Comparison of ENCODE assay signal across 8 cellular contexts in genomic region chr2:97113050-97113881, GRCh38. TPM values are rescaled to one million over a fixed set of nuclear protein-coding genes. Genes with fewer than 3 reads are reported as not detected.
A peak's percentile ranks its signal among the peaks of the same experiment; 100 is the strongest.
DNase-seq lines count a peak whose midpoint lies in the region; ATAC-seq and TF ChIP-seq lines count a peak whose summit lies in the region.
"Not testable (repeated sequence)": the region's sequence is repeated elsewhere in the genome, so short reads cannot be mapped to it uniquely, and the experiment has no call there.

Gene ANKRD36 (plus strand): TSS chr2:97113153. CDS start chr2:97113740, 587 bp downstream.

- DNase-seq in H7 (peak; percentile 76), IMR-90 (peak; percentile 71), putamen (ENCODE audit: low spot score) (peak; percentile 89), thoracic aorta (ENCODE audit: low spot score) (peak; percentile 27)
- DNase-seq in activated CD4-positive, alpha-beta T cell treated with anti-CD3 and anti-CD28 coated beads, Interleukin-2, amount 10 ng/mL, durations not matched to agents 7 days and 5 days = peak; percentile 84
- DNase-seq in central memory CD4-positive, alpha-beta T cell = peak; percentile 82

- not testable (repeated sequence) for TF ChIP-seq POLR2A in IMR-90 (IDR thresholded peaks at IDR 0.05; ENCODE audit: low read depth, low read length)

- in situ Hi-C loops in IMR-90 (cut with MboI; ENCODE audit: low sequenced_read_pairs) = loop anchor here (25.0 kb wide), 2 partner anchors 101 to 251 kb away; partner anchors contain the start of genes ANKRD39 and SEMA4C

- peak within 1 kb of the TSS; percentile 94 for H2BK5ac ChIP-seq in IMR-90 (ENCODE audit: low read depth, low read length, poor library complexity, severe bottlenecking)

- TF ChIP-seq RAD21 in IMR-90 (IDR thresholded peaks at IDR 0.05; ENCODE audit: low read length) = not testable (repeated sequence)

- H3K4me3 ChIP-seq in H7 (ENCODE audit: insufficient read depth, low read depth, low read length) = peak within 1 kb of the TSS; percentile 68
- peak within 1 kb of the TSS; percentile 87 for H3K4me3 ChIP-seq in IMR-90 (ENCODE audit: insufficient read depth, low read depth, low read length)
- peak within 1 kb of the TSS; percentile 67 for H3K4me3 ChIP-seq in iPS-18a (ENCODE audit: low read length)
- peak within 1 kb of the TSS; percentile 90 for H3K4me3 ChIP-seq in thoracic aorta

- not testable (repeated sequence) for H2AK5ac ChIP-seq in IMR-90 (ENCODE audit: low read depth, low read length)

- peak within 1 kb of the TSS; percentile 75 to 99 for H4K8ac ChIP-seq in IMR-90 (ENCODE audit: low read depth in 2 of 2, low read length in 2 of 2)

- H3K4ac ChIP-seq in IMR-90 (ENCODE audit: low read depth, low read length) = peak within 1 kb of the TSS; percentile 87

- H3K23ac ChIP-seq in IMR-90 (ENCODE audit: low read depth, low read length) = peak within 1 kb of the TSS; percentile 93

- peak within 1 kb of the TSS; percentile 94 for H3K4me3 Mint-ChIP-seq in activated CD4-positive, alpha-beta T cell treated with anti-CD3 and anti-CD28 coated beads, Interleukin-2, amount 10 ng/mL, durations not matched to agents 7 days and 5 days

- not testable (repeated sequence) for H3K9me3 ChIP-seq in IMR-90 (ENCODE audit: control insufficient read depth, insufficient read depth, low read length); iPS-18a (ENCODE audit: control insufficient read depth, low read depth, low read length); thoracic aorta

- peak within 1 kb of the TSS; percentile 93 for H3K18ac ChIP-seq in IMR-90 (ENCODE audit: low read depth, low read length)

- not testable (repeated sequence) for H3K79me1 ChIP-seq in IMR-90 (ENCODE audit: low read depth in 1 of 2, low read length in 2 of 2)

- H3K9ac ChIP-seq in IMR-90 (ENCODE audit: low read depth, low read length) = peak within 1 kb of the TSS; percentile 92
- H3K9ac ChIP-seq in iPS-18a (ENCODE audit: low read length) = peak within 1 kb of the TSS; percentile 63

- H3K27me3 Mint-ChIP-seq in activated CD4-positive, alpha-beta T cell treated with anti-CD3 and anti-CD28 coated beads, Interleukin-2, amount 10 ng/mL, durations not matched to agents 7 days and 5 days = peaks cover 22% of the 10 kb centered on the region

- H3K27ac Mint-ChIP-seq in activated CD4-positive, alpha-beta T cell treated with anti-CD3 and anti-CD28 coated beads, Interleukin-2, amount 10 ng/mL, durations not matched to agents 7 days and 5 days = peak within 1 kb of the TSS; percentile 97

- not testable (repeated sequence) for H3K36me3 ChIP-seq in H7 (replicated peaks; ENCODE audit: control insufficient read depth, insufficient read depth, low read length); IMR-90 (ENCODE audit: control insufficient read depth, insufficient read depth, low read length); iPS-18a (ENCODE audit: control insufficient read depth, low read depth, low read length); thoracic aorta

- ATAC-seq in IMR-90 (ENCODE audit: low read depth) = peak; percentile 97
- peak; percentile 65 for ATAC-seq in thoracic aorta (ENCODE audit: insufficient number of reproducible peaks, low FRiP score, low read depth)

- not testable (repeated sequence) for H2BK15ac ChIP-seq in IMR-90 (ENCODE audit: low read depth, low read length)

- peak within 1 kb of the TSS; percentile 63 for H2BK120ac ChIP-seq in IMR-90 (ENCODE audit: low read depth, low read length)

- intact Hi-C loops in IMR-90 (cut with micrococcal nuclease) = not testable (repeated sequence)

- POLR2A ChIA-PET in IMR-90 (lab: Charles Lee; ENCODE audit: unreplicated experiment) = not testable (repeated sequence)
- POLR2A ChIA-PET in activated CD4-positive, alpha-beta T cell treated with anti-CD3 and anti-CD28 coated beads, Interleukin-2, amount 10 ng/mL, durations not matched to agents 7 days and 5 days (lab: Charles Lee) = interaction anchor here (1.3 kb wide), 1 partner anchor 150 kb away, joined by 3 read pairs; no protein-coding TSS in a partner anchor

- peak within 1 kb of the TSS; percentile 99 for H3K4me2 ChIP-seq in IMR-90 (ENCODE audit: low read depth, low read length)

- peak within 1 kb of the TSS; percentile 89 for H3K27ac ChIP-seq in IMR-90 (ENCODE audit: insufficient read depth, low read length)
- H3K27ac ChIP-seq in iPS-18a (ENCODE audit: low read length) = not testable (repeated sequence)
- H3K27ac ChIP-seq in thoracic aorta = peak within 1 kb of the TSS; percentile 87 to 91

- not testable (repeated sequence) for H2BK20ac ChIP-seq in IMR-90 (ENCODE audit: low read depth, low read length)

- H2AK9ac ChIP-seq in IMR-90 (replicated peaks; ENCODE audit: low read depth, low read length, poor library complexity) = peak within 1 kb of the TSS; percentile 37

- peak within 1 kb of the TSS; percentile 93 for H2AFZ ChIP-seq in IMR-90 (replicated peaks; ENCODE audit: low read length, poor library complexity)

- not testable (repeated sequence) for H3K4me1 ChIP-seq in IMR-90 (ENCODE audit: control insufficient read depth, insufficient read depth, low read length); iPS-18a (ENCODE audit: control insufficient read depth, low read depth, low read length); thoracic aorta (ENCODE audit: control insufficient read depth in 1 of 2, low read depth in 2 of 2)

- not testable (repeated sequence) for H3K36me3 Mint-ChIP-seq in activated CD4-positive, alpha-beta T cell treated with anti-CD3 and anti-CD28 coated beads, Interleukin-2, amount 10 ng/mL, durations not matched to agents 7 days and 5 days (ENCODE audit: low read depth)

- H4K20me1 ChIP-seq in IMR-90 (ENCODE audit: insufficient read depth, low read length) = not testable (repeated sequence)

- TF ChIP-seq CTCF in GM12873 (IDR thresholded peaks at IDR 0.05; ENCODE audit: insufficient read depth, low read depth, low read length, missing control alignments) = peak; percentile 59
- peak; percentile 59 for TF ChIP-seq CTCF in IMR-90 (conservative IDR thresholded peaks at IDR 0.05; ENCODE audit: low read depth, low read length)
- TF ChIP-seq CTCF in thoracic aorta (IDR thresholded peaks at IDR 0.05) = peak; percentile 20

- H3K56ac ChIP-seq in IMR-90 (ENCODE audit: extremely low read depth, insufficient read depth, low read length) = peak within 1 kb of the TSS; percentile 74

- WGBS in IMR-90 (ENCODE audit: extremely low coverage in 2 of 2, insufficient read length in 1 of 2), 2 experiments = 0% methylated on average over 4 of the region's 74 CpGs; no CpG with 5 or more reads in 1 of the 2 experiments

- peak within 1 kb of the TSS; percentile 86 for H4K91ac ChIP-seq in IMR-90 (ENCODE audit: insufficient read depth, low read depth, low read length)

- H3K9me1 ChIP-seq in IMR-90 (ENCODE audit: insufficient read depth, low read length) = not testable (repeated sequence)

- peaks cover 12% of the 10 kb centered on the region for H3K4me1 Mint-ChIP-seq in activated CD4-positive, alpha-beta T cell treated with anti-CD3 and anti-CD28 coated beads, Interleukin-2, amount 10 ng/mL, durations not matched to agents 7 days and 5 days

- dilution Hi-C loops in IMR-90 (cut with HindIII; ENCODE audit: low sequenced_read_pairs, unreplicated experiment) = not testable (repeated sequence)

- CTCF ChIA-PET in IMR-90 (lab: Yijun Ruan, JAX) = interaction anchor here (0.6 to 1.2 kb wide), 3 partner anchors 101 to 256 kb away, joined by 3 to 4 read pairs (median 3); no protein-coding TSS in a partner anchor
- CTCF ChIA-PET in activated CD4-positive, alpha-beta T cell treated with anti-CD3 and anti-CD28 coated beads, Interleukin-2, amount 10 ng/mL, durations not matched to agents 7 days and 5 days (lab: Charles Lee) = interaction anchor here (0.7 to 2.2 kb wide), 15 partner anchors 10 to 350 kb away, joined by 3 to 15 read pairs (median 3); partner anchors contain the start of gene ANKRD39

- H3K9me3 Mint-ChIP-seq in activated CD4-positive, alpha-beta T cell treated with anti-CD3 and anti-CD28 coated beads, Interleukin-2, amount 10 ng/mL, durations not matched to agents 7 days and 5 days = not testable (repeated sequence)

- peak within 1 kb of the TSS; percentile 94 for H4K5ac ChIP-seq in IMR-90 (ENCODE audit: low read depth, low read length)

- not testable (repeated sequence) for H3K27me3 ChIP-seq in H7 (ENCODE audit: control insufficient read depth, insufficient read depth, low read length); IMR-90 (ENCODE audit: control insufficient read depth, insufficient read depth, low read length); iPS-18a (ENCODE audit: control insufficient read depth, insufficient read depth, low read length); thoracic aorta (replicated peaks; ENCODE audit: insufficient read depth)

- TSS peak; percentile 66 for BruUV-seq in IMR-90 (replicated peaks; lab: Mats Ljungman, UMichigan)

- H3K14ac ChIP-seq in IMR-90 (replicated peaks; ENCODE audit: low read depth, low read length) = peak within 1 kb of the TSS; percentile 97

TF ChIP-seq in IMR-90, 13 proteins besides CTCF, POLR2A, EP300 and RAD21:
- peak; percentile 66; the same call in 1 of the 2 replicates for TF ChIP-seq MAZ (IDR thresholded peaks at IDR 0.05; ENCODE audit: borderline replicate concordance, low read depth, low read length)
TF ChIP-seq in IMR-90: peak in this region for 1; not testable (repeated sequence) for 12.

RNA-seq across cellular contexts. Expression of gene ANKRD36, which starts in this region (rescaled TPM):
- total RNA-seq in H7 (2014; rRNA removed; shearing (Covaris generic)) = 2.8 and 6.2 TPM in 2 replicates
- total RNA-seq in IMR-90 (2012; rRNA removed) (20.1 and 22.5 TPM in 2 replicates), thoracic aorta (10 to 100 TPM; 48.5 to 54.3 TPM)
- 1.9 and 2.6 TPM in 2 replicates for polyA plus RNA-seq in IMR-90 (2012; rRNA removed)
- 0.37 and 0.44 TPM in 2 replicates for polyA plus RNA-seq in IMR-90 (2012; cell fraction: cytosol; rRNA removed)
- 3.1 and 11.1 TPM in 2 replicates for polyA plus RNA-seq in IMR-90 (2012; cell fraction: nucleus; rRNA removed; ENCODE audit: low replicate concordance)
- 10 to 100 TPM; 54.7 to 59.5 TPM for total RNA-seq in activated CD4-positive, alpha-beta T cell treated with anti-CD3 and anti-CD28 coated beads, Interleukin-2, amount 10 ng/mL, durations not matched to agents 7 days and 5 days

Comparison
In these comparisons a context has a peak if more than half of its experiments do, and no peak if none do; other contexts are left out.
1. DNase-seq: peak in every context shown above with its lines; median percentile 89 in putamen; 84 in activated CD4-positive, alpha-beta T cell treated with anti-CD3 and anti-CD28 coated beads, Interleukin-2, amount 10 ng/mL, durations not matched to agents 7 days and 5 days; 82 in central memory CD4-positive, alpha-beta T cell; 76 in H7; 71 in IMR-90; 27 in thoracic aorta.